In genomic region chr20:10662661-10663458, GRCh38 we compare ENCODE assay signal across 17 cellular contexts. TPM values are rescaled to one million over a fixed set of nuclear protein-coding genes. Genes with fewer than 3 reads are reported as not detected.
DNase-seq lines count a peak whose midpoint lies in the region; ATAC-seq, FAIRE-seq and TF ChIP-seq lines count a peak whose summit lies in the region.
"Had no signal": no experiment of that assay in that cellular context is flagged by ENCODE, and none has a peak within 500 bp of the region (broad histone marks: within the 10 kb centered on the region; RNA-seq: fewer than 3 reads in every experiment).

No MANE protein-coding gene starts in this region.

- H2BK120ac ChIP-seq in H1 (replicated peaks; ENCODE audit: low read depth, low read length), result peak overlapping the region; percentile 13

- H3K36me3 ChIP-seq in right atrium auricular region (peaks cover 54% of the 10 kb centered on the region), H1 (ENCODE audit: control insufficient read depth in 2 of 4, insufficient read depth in 4 of 4, low read length in 3 of 4) (peaks cover 11 to 61% (median 36%) of the 10 kb centered on the region in 4 experiments; a peak in 7 of 8 replicates), prostate gland (no peaks in the 10 kb centered on the region)

- no peak overlapping the region for H3K27ac Mint-ChIP-seq in activated CD4-positive, alpha-beta memory T cell treated with anti-CD3 and anti-CD28 coated beads, Interleukin-2, amount 10 ng/mL, durations not matched to agents 7 days and 5 days
- no peak overlapping the region for H3K27ac Mint-ChIP-seq in stimulated activated naive CD8-positive, alpha-beta T cell treated with anti-CD3 and anti-CD28 coated beads, Interleukin-15, amount 100 ng/mL, for 72 hours
- no peak overlapping the region for H3K27ac Mint-ChIP-seq in glutamatergic neuron (ENCODE audit: unreplicated experiment)

- CTCF ChIA-PET in H1 (lab: Charles Lee; ENCODE audit: partially characterized antibody), result interaction anchor here (0.7 to 2.4 kb wide), 5 partner anchors 8 to 1082 kb away, joined by 3 to 10 read pairs (median 4); partner anchors contain the start of gene JAG1
- CTCF ChIA-PET in activated CD4-positive, alpha-beta memory T cell treated with anti-CD3 and anti-CD28 coated beads, Interleukin-2, amount 10 ng/mL, durations not matched to agents 7 days and 5 days (lab: Charles Lee), result no interaction called here

- H3K9me3 ChIP-seq in right atrium auricular region (no peaks in the 10 kb centered on the region), H1 (ENCODE audit: insufficient read depth in 2 of 2, low read depth in 1 of 2, low read length in 1 of 2) (no peaks in the 10 kb centered on the region; a peak in 1 of 4 replicates), prostate gland (no peaks in the 10 kb centered on the region)
- H3K9me3 ChIP-seq: Peyer's patch had no signal

- H3K4me1 Mint-ChIP-seq in activated CD4-positive, alpha-beta memory T cell treated with anti-CD3 and anti-CD28 coated beads, Interleukin-2, amount 10 ng/mL, durations not matched to agents 7 days and 5 days, result no peaks in the 10 kb centered on the region
- H3K4me1 Mint-ChIP-seq in stimulated activated naive CD8-positive, alpha-beta T cell treated with anti-CD3 and anti-CD28 coated beads, Interleukin-15, amount 100 ng/mL, for 72 hours, result no peaks in the 10 kb centered on the region
- peaks cover 18% of the 10 kb centered on the region for H3K4me1 Mint-ChIP-seq in glutamatergic neuron (ENCODE audit: low read depth, unreplicated experiment)

- no peak overlapping the region for H2BK5ac ChIP-seq in H1 (ENCODE audit: low read depth, low read length)

- no peak for TF ChIP-seq EP300 in H1 (IDR thresholded peaks at IDR 0.05; ENCODE audit: borderline replicate concordance in 1 of 2, low read depth in 2 of 2, low read length in 2 of 2)

- intact Hi-C loops in left cardiac atrium (cut with DNase I), result no loop called here
- intact Hi-C loops in prostate gland (cut with DNase I), result no loop called here

- H4K8ac ChIP-seq in H1 (ENCODE audit: extremely low read depth, insufficient read depth, low read length), result no peak overlapping the region

- no peak overlapping the region for H3K23ac ChIP-seq in H1 (ENCODE audit: insufficient read length)

- TF ChIP-seq POLR2A in H1 (IDR thresholded peaks at IDR 0.05; ENCODE audit: control extremely low read depth in 1 of 2, low read depth in 2 of 2, low read length in 2 of 2), result no peak
- TF ChIP-seq POLR2A in prostate gland (IDR thresholded peaks at IDR 0.05), result no peak

- TF ChIP-seq CTCF in right atrium auricular region (IDR thresholded peaks at IDR 0.05), result no peak
- TF ChIP-seq CTCF in H1 (IDR thresholded peaks at IDR 0.05; ENCODE audit: control extremely low read depth in 1 of 3, insufficient read depth in 1 of 3, low read depth in 1 of 3, low read length in 3 of 3), result no peak
- no peak for TF ChIP-seq CTCF in prostate gland (IDR thresholded peaks at IDR 0.05)
- no peak for TF ChIP-seq CTCF in glutamatergic neuron (IDR thresholded peaks at IDR 0.05; ENCODE audit: partially characterized antibody, unreplicated experiment)

- peaks cover 0 to 90% of the 10 kb centered on the region in 2 donors for H3K4me1 ChIP-seq in right atrium auricular region
- H3K4me1 ChIP-seq in H1 (replicated peaks in 1 of 4; ENCODE audit: control insufficient read depth in 3 of 4, insufficient read depth in 4 of 4, low read length in 3 of 4), result peaks cover 23 to 44% (median 39%) of the 10 kb centered on the region in 4 experiments
- H3K4me1 ChIP-seq in prostate gland (replicated peaks), result peaks cover 48% of the 10 kb centered on the region

- no peak for FAIRE-seq in H1 (lab: Jason Lieb, UNC)
- FAIRE-seq: A204.1 had no signal

- no peak overlapping the region for H4K5ac ChIP-seq in H1 (ENCODE audit: insufficient read length, low read depth, low read length)

- 0 out of 7 replicates have a peak overlapping the region, but pooled peaks of 1 of the 4 experiments have one; percentile 10 for H3K9ac ChIP-seq in H1 (replicated peaks in 1 of 4; ENCODE audit: extremely low read depth in 1 of 4, low read depth in 3 of 4, low read length in 3 of 4)

- peak overlapping the region; percentile 80; the same call in 1 of the 2 replicates for H2BK20ac ChIP-seq in H1 (ENCODE audit: low read length)

- no peaks in the 10 kb centered on the region for H3K36me3 Mint-ChIP-seq in activated CD4-positive, alpha-beta memory T cell treated with anti-CD3 and anti-CD28 coated beads, Interleukin-2, amount 10 ng/mL, durations not matched to agents 7 days and 5 days (ENCODE audit: low read depth)
- peaks cover 7% of the 10 kb centered on the region for H3K36me3 Mint-ChIP-seq in glutamatergic neuron (ENCODE audit: unreplicated experiment)

- H2AFZ ChIP-seq in H1 (ENCODE audit: low read length), result no peak overlapping the region

- H3K4ac ChIP-seq in H1 (replicated peaks; ENCODE audit: insufficient read length, low read depth, low read length), result peak overlapping the region; percentile 55

- H2BK15ac ChIP-seq in H1 (ENCODE audit: low read length), result no peak overlapping the region

- peak overlapping the region; percentile 84; the same call in 1 of the 2 replicates for H2AK5ac ChIP-seq in H1 (ENCODE audit: low read depth, low read length)

- no peak overlapping the region for H3K14ac ChIP-seq in H1 (ENCODE audit: insufficient read length)

- H3K4me2 ChIP-seq in H1 (ENCODE audit: insufficient read depth in 1 of 2, low read depth in 2 of 2, low read length in 2 of 2), result peak overlapping the region in 1 of 2 experiments; percentile 72; a peak in 3 of 4 replicates

- ATAC-seq in left cardiac atrium, result no peak
- no peak for ATAC-seq in stimulated activated naive CD8-positive, alpha-beta T cell treated with anti-CD3 and anti-CD28 coated beads, Interleukin-15, amount 100 ng/mL, for 72 hours

- H2BK12ac ChIP-seq in H1 (ENCODE audit: low read depth, low read length), result peak overlapping the region; percentile 82; the same call in 1 of the 2 replicates

- H4K91ac ChIP-seq in H1 (replicated peaks; ENCODE audit: insufficient read length, low read length), result no peak overlapping the region

- peak overlapping the region; percentile 13 for H3K18ac ChIP-seq in H1 (ENCODE audit: extremely low read depth, low read length)

- H3K79me2 ChIP-seq in H1 (ENCODE audit: control insufficient read depth in 1 of 2, insufficient read depth in 2 of 2, low read length in 2 of 2), result peaks cover 25 to 94% of the 10 kb centered on the region in 2 experiments

- H3K23me2 ChIP-seq in H1 (ENCODE audit: low read depth, low read length), result no peaks in the 10 kb centered on the region; the same call in 1 of the 2 replicates

- no peak for TF ChIP-seq RAD21 in H1 (IDR thresholded peaks at IDR 0.05 in 1 of 2, conservative IDR thresholded peaks at IDR 0.05 in 1 of 2; ENCODE audit: low read depth in 2 of 2, low read length in 2 of 2)

- H3K27me3 ChIP-seq in right atrium auricular region (no peaks in the 10 kb centered on the region), H1 (replicated peaks in 1 of 4; ENCODE audit: control insufficient read depth in 3 of 4, extremely low read depth in 1 of 4, insufficient read depth in 3 of 4, low read length in 3 of 4) (no peaks in the 10 kb centered on the region), prostate gland (replicated peaks; ENCODE audit: insufficient read depth) (no peaks in the 10 kb centered on the region)
- H3K27me3 ChIP-seq: Peyer's patch had no signal

- POLR2A ChIA-PET in H1 (lab: Charles Lee; ENCODE audit: partially characterized antibody), result interaction anchor here (0.6 to 2.0 kb wide), 5 partner anchors 9 to 883 kb away, joined by 3 to 8 read pairs (median 3); partner anchors contain the start of gene JAG1
- POLR2A ChIA-PET in activated CD4-positive, alpha-beta memory T cell treated with anti-CD3 and anti-CD28 coated beads, Interleukin-2, amount 10 ng/mL, durations not matched to agents 7 days and 5 days (lab: Charles Lee), result no interaction called here

- H3K27ac ChIP-seq in right atrium auricular region, result peak overlapping the region; percentile 47 to 85
- no peak overlapping the region for H3K27ac ChIP-seq in H1 (ENCODE audit: low read depth, low read length)
- peak overlapping the region; percentile 52 to 68 for H3K27ac ChIP-seq in prostate gland
- H3K27ac ChIP-seq: C4-2B had no signal

- no peak overlapping the region for H3K56ac ChIP-seq in H1 (replicated peaks; ENCODE audit: insufficient read length, low read depth, low read length)

- H3K9me3 Mint-ChIP-seq in activated CD4-positive, alpha-beta memory T cell treated with anti-CD3 and anti-CD28 coated beads, Interleukin-2, amount 10 ng/mL, durations not matched to agents 7 days and 5 days, result no peaks in the 10 kb centered on the region
- no peaks in the 10 kb centered on the region for H3K9me3 Mint-ChIP-seq in stimulated activated naive CD8-positive, alpha-beta T cell treated with anti-CD3 and anti-CD28 coated beads, Interleukin-15, amount 100 ng/mL, for 72 hours
- peaks cover 2% of the 10 kb centered on the region for H3K9me3 Mint-ChIP-seq in glutamatergic neuron (ENCODE audit: unreplicated experiment)

- H3K27me3 Mint-ChIP-seq in activated CD4-positive, alpha-beta memory T cell treated with anti-CD3 and anti-CD28 coated beads, Interleukin-2, amount 10 ng/mL, durations not matched to agents 7 days and 5 days, result peaks cover 56% of the 10 kb centered on the region
- H3K27me3 Mint-ChIP-seq in stimulated activated naive CD8-positive, alpha-beta T cell treated with anti-CD3 and anti-CD28 coated beads, Interleukin-15, amount 100 ng/mL, for 72 hours, result peaks cover 66% of the 10 kb centered on the region
- H3K27me3 Mint-ChIP-seq in glutamatergic neuron (ENCODE audit: unreplicated experiment), result peaks cover 2% of the 10 kb centered on the region

- 87% methylated on average over 10 of the region's 10 CpGs; no CpG with 5 or more reads in 1 of the 2 experiments for WGBS in H1 (ENCODE audit: extremely low coverage in 1 of 2, insufficient coverage in 1 of 2, insufficient read length in 1 of 2, insufficient replicate concordance in 2 of 2, low coverage in 1 of 2, low lambda C conversion rate in 2 of 2, missing lambda C conversion rate in 1 of 2), 2 experiments
- WGBS in prostate gland, result 68% methylated on average over 10 of the region's 10 CpGs

- no peak overlapping the region for H3K4me3 Mint-ChIP-seq in activated CD4-positive, alpha-beta memory T cell treated with anti-CD3 and anti-CD28 coated beads, Interleukin-2, amount 10 ng/mL, durations not matched to agents 7 days and 5 days
- H3K4me3 Mint-ChIP-seq in stimulated activated naive CD8-positive, alpha-beta T cell treated with anti-CD3 and anti-CD28 coated beads, Interleukin-15, amount 100 ng/mL, for 72 hours, result no peak overlapping the region
- no peak overlapping the region for H3K4me3 Mint-ChIP-seq in glutamatergic neuron (ENCODE audit: unreplicated experiment)

- H3K4me3 ChIP-seq in right atrium auricular region, result no peak overlapping the region
- H3K4me3 ChIP-seq in H1 (ENCODE audit: extremely low read depth in 1 of 4, insufficient read depth in 2 of 4, low read depth in 3 of 4, low read length in 4 of 4), result no peak overlapping the region
- no peak overlapping the region for H3K4me3 ChIP-seq in prostate gland
- H3K4me3 ChIP-seq: Peyer's patch had no signal

- H3K79me1 ChIP-seq in H1 (ENCODE audit: low read depth, low read length), result peaks cover 27% of the 10 kb centered on the region

- DNase-seq in right atrium auricular region (ENCODE audit: low spot score) (peak; percentile 58), left cardiac atrium (no peak), H1 (ENCODE audit: low read depth in 1 of 2, low spot score in 2 of 2) (no peak), prostate gland (ENCODE audit: low spot score) (no peak), glutamatergic neuron (no peak), NCI-H524 treated with DMSO at 0.1 percent for 48 hours (lab: John Stamatoyannopoulos, UW) (no peak)
- no peak for DNase-seq in activated CD4-positive, alpha-beta memory T cell treated with anti-CD3 and anti-CD28 coated beads, Interleukin-2, amount 10 ng/mL, durations not matched to agents 7 days and 5 days
- DNase-seq in stimulated activated naive CD8-positive, alpha-beta T cell treated with anti-CD3 and anti-CD28 coated beads, Interleukin-15, amount 100 ng/mL, for 72 hours, result no peak
- DNase-seq: erythroblast; NCI-H187 treated with DMSO at 0.1 percent for 48 hours; NCI-H526 treated with DMSO at 0.1 percent for 48 hours; Peyer's patch; stimulated activated CD4-positive, alpha-beta T cell treated with anti-CD3 and anti-CD28 coated beads, Interleukin-4, amount 100 ng/mL, for 24 hours; T-helper 1 cell; trophoblast cell had no signal

- H4K20me1 ChIP-seq in H1 (replicated peaks in 1 of 2; ENCODE audit: control insufficient read depth in 1 of 2, insufficient read depth in 2 of 2, low read length in 2 of 2), result peaks cover 6 to 30% of the 10 kb centered on the region in 2 experiments

RNA-seq across cellular contexts. Expression of gene JAG1, which starts 10.9 kb away (rescaled TPM):
- total RNA-seq in right atrium auricular region (10 to 100 TPM; 30.9 to 32.8 TPM), left cardiac atrium (10 to 100 TPM; 32.4 to 42.3 TPM), prostate gland (10 to 100 TPM; 46.5 to 72.3 TPM), glutamatergic neuron (ENCODE audit: unreplicated experiment) (11.4 TPM)
- 27.3 and 29.1 TPM in 2 replicates for total RNA-seq in H1 (2021; fragmentation: NEBNext Ultra II Directional; extraction: Animal tissue kit (Norgen Biotek cat#: 25700))
- 13.5 and 19.7 TPM in 2 replicates for polyA plus RNA-seq in H1 (2011; rRNA removed)
- polyA plus RNA-seq in H1 (2011; cell fraction: cytosol; rRNA removed), result 18.4 TPM
- 65.7 TPM for polyA plus RNA-seq in H1 (2011; cell fraction: nucleus; rRNA removed)
- polyA plus RNA-seq in H1 (2012, experiment 1 of 2), result 19.6 to 22.8 TPM (median 21.2 TPM) in 4 replicates
- 6.3 TPM for polyA plus RNA-seq in H1 (2012, experiment 2 of 2)
- 18.1 TPM for polyA plus RNA-seq in H1 (2013, experiment 1 of 2)
- 15.5 TPM for polyA plus RNA-seq in H1 (2013, experiment 2 of 2)
- polyA minus RNA-seq in H1 (2011; rRNA and poly(A)+ RNA removed), result 83.6 and 86.3 TPM in 2 replicates
- 65.6 TPM for polyA minus RNA-seq in H1 (2011; cell fraction: cytosol; rRNA and poly(A)+ RNA removed)
- 76.8 TPM for polyA minus RNA-seq in H1 (2011; cell fraction: nucleus; rRNA and poly(A)+ RNA removed)
- under 1 TPM; 0.15 to 0.30 TPM for total RNA-seq in activated CD4-positive, alpha-beta memory T cell treated with anti-CD3 and anti-CD28 coated beads, Interleukin-2, amount 10 ng/mL, durations not matched to agents 7 days and 5 days
